In the genomic region with DNA sequence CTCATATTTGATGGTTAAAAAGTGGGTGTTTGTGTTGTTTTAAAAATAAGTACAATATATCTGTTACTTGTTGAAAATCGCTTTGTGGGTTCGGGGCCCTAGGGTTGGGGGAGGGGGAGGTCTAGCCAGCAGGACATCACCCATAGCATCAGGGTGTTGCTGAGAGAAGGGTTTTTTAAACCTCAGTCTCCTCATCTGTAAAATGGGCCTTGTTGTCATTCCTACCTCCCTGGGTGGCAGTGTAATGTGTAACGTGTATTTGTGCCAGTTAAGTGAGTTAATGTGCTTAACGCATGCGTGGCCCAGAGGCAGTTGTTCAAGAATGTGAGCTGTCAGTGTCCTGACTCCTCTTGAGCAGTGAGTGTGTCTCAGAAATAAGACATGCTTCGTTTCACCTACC, we compare ENCODE assay signal across 27 cellular contexts.
"Had no signal": no experiment of that assay in that cellular context is flagged by ENCODE, and none has a peak within 500 bp of the region (broad histone marks: within the 10 kb centered on the region; RNA-seq: fewer than 3 reads in every experiment).

No MANE protein-coding gene starts in this region.

- H3K4me3 Mint-ChIP-seq: naive thymus-derived CD8-positive, alpha-beta T cell; nephron; neural crest cell; stimulated activated naive B cell treated with anti-CD40 and anti-IgM and Interleukin-4, amounts not matched to agents 10 μg/mL and 1 μg/mL and 100 μg/mL, for 72 hours had no signal

- FAIRE-seq: keratinocyte had no signal

- H3K9me3 Mint-ChIP-seq: naive thymus-derived CD8-positive, alpha-beta T cell; nephron; neural crest cell; stimulated activated naive B cell treated with anti-CD40 and anti-IgM and Interleukin-4, amounts not matched to agents 10 μg/mL and 1 μg/mL and 100 μg/mL, for 72 hours had no signal

- H2AFZ ChIP-seq: hepatocyte, parathyroid adenoma had no signal

- H3K4me3 ChIP-seq: hepatocyte, left lung, lower lobe of right lung, right atrium auricular region, skin epidermis, stomach, testis, thyroid gland, transverse colon, upper lobe of left lung, vagina had no signal

- H3K27me3 Mint-ChIP-seq: naive thymus-derived CD8-positive, alpha-beta T cell; stimulated activated naive B cell treated with anti-CD40 and anti-IgM and Interleukin-4, amounts not matched to agents 10 μg/mL and 1 μg/mL and 100 μg/mL, for 72 hours had no signal

- H3K27me3 ChIP-seq: hepatocyte, left lung, right atrium auricular region, stomach, testis, thyroid gland, transverse colon, upper lobe of left lung, vagina had no signal

- H3K36me3 Mint-ChIP-seq: naive thymus-derived CD8-positive, alpha-beta T cell had no signal

- H3K4me2 ChIP-seq: hepatocyte had no signal

- H3K9ac ChIP-seq: parathyroid adenoma had no signal

- H3K4me1 ChIP-seq: parathyroid adenoma had no signal

- DNase-seq: kidney glomerular epithelial cell; left colon; left lung; lower lobe of right lung; mammary epithelial cell; mesenchymal stem cell; naive thymus-derived CD8-positive, alpha-beta T cell; stimulated activated CD4-positive, alpha-beta T cell treated with anti-CD3 and anti-CD28 coated beads, Interleukin-12 subunit alpha, Interleukin-12 subunit beta, amount 100 ng/mL, for 4 hours; stimulated activated CD4-positive, alpha-beta T cell treated with anti-CD3 and anti-CD28 coated beads, Interleukin-15, amount 100 ng/mL, for 24 hours; stimulated activated CD4-positive, alpha-beta T cell treated with anti-CD3 and anti-CD28 coated beads, Interleukin-2, amount 100 ng/mL, for 24 hours; stimulated activated CD4-positive, alpha-beta T cell treated with anti-CD3 and anti-CD28 coated beads, Interleukin-4, amount 100 ng/mL, for 1 hour; stimulated activated naive B cell treated with anti-CD40 and anti-IgM and Interleukin-4, amounts not matched to agents 10 μg/mL and 1 μg/mL and 100 μg/mL, for 72 hours; stimulated activated naive CD8-positive, alpha-beta T cell treated with anti-CD3 and anti-CD28 coated beads, Interleukin-15, Interleukin-2, amounts not matched to agents 100 U/mL and 50 U/mL, for 24 hours; testis; transverse colon; upper lobe of left lung had no signal

- H3K36me3 ChIP-seq: left lung, lower lobe of right lung, right atrium auricular region, stomach, thyroid gland, transverse colon, upper lobe of left lung, vagina had no signal

- H3K27ac Mint-ChIP-seq: nephron; stimulated activated naive B cell treated with anti-CD40 and anti-IgM and Interleukin-4, amounts not matched to agents 10 μg/mL and 1 μg/mL and 100 μg/mL, for 72 hours had no signal

- H3K27ac ChIP-seq: hepatocyte, left lung, lower lobe of right lung, parathyroid adenoma, right atrium auricular region, skin epidermis, stomach, testis, thyroid gland, upper lobe of left lung, vagina had no signal

- H3K9me3 ChIP-seq: left lung, lower lobe of right lung, right atrium auricular region, stomach, testis, thyroid gland, transverse colon, upper lobe of left lung, vagina had no signal

- ATAC-seq: left lung; lower lobe of right lung; naive thymus-derived CD8-positive, alpha-beta T cell; sciatic nerve; stimulated activated naive B cell treated with anti-CD40 and anti-IgM and Interleukin-4, amounts not matched to agents 10 μg/mL and 1 μg/mL and 100 μg/mL, for 72 hours; stimulated activated naive CD8-positive, alpha-beta T cell treated with anti-CD3 and anti-CD28 coated beads, Interleukin-15, Interleukin-2, amounts not matched to agents 100 U/mL and 50 U/mL, for 24 hours had no signal
